In genomic region chrX:38627683-38628082, GRCh38 we compare ENCODE assay signal across 9 cellular contexts.
DNase-seq lines count a peak whose midpoint lies in the region; ATAC-seq and TF ChIP-seq lines count a peak whose summit lies in the region.
"Had no signal": no experiment of that assay in that cellular context is flagged by ENCODE, and none has a peak within 500 bp of the region (broad histone marks: within the 10 kb centered on the region; RNA-seq: fewer than 3 reads in every experiment).

No MANE protein-coding gene starts in this region.

- H3K4me3 ChIP-seq in CD4-positive, CD25-positive, alpha-beta regulatory T cell (ENCODE audit: low read depth, low read length): no peak overlapping the region

- no peak for ATAC-seq in CD4-positive, CD25-positive, alpha-beta regulatory T cell (ENCODE audit: low read depth in 2 of 2)
- ATAC-seq in GM18858 (IDR thresholded peaks at IDR 0.05; ENCODE audit: unreplicated experiment): peak; percentile 94
- peak; percentile 68 for ATAC-seq in HG03097 (IDR thresholded peaks at IDR 0.05; ENCODE audit: low FRiP score, unreplicated experiment)

- H3K9me3 Mint-ChIP-seq in CD4-positive, CD25-positive, alpha-beta regulatory T cell: peaks cover 0 to 1% (median 0%) of the 10 kb centered on the region in 7 donors
- H3K9me3 Mint-ChIP-seq: T-cell had no signal

- no peak for TF ChIP-seq POLR2A in erythroblast (IDR thresholded peaks at IDR 0.05; ENCODE audit: low read length)

- H3K36me3 ChIP-seq in CD4-positive, CD25-positive, alpha-beta regulatory T cell (ENCODE audit: control insufficient read depth, insufficient read depth, low read length): no peaks in the 10 kb centered on the region

- H3K36me3 Mint-ChIP-seq in CD4-positive, CD25-positive, alpha-beta regulatory T cell: no peaks in the 10 kb centered on the region
- H3K36me3 Mint-ChIP-seq: T-cell had no signal

- no peaks in the 10 kb centered on the region for H3K4me1 ChIP-seq in CD4-positive, CD25-positive, alpha-beta regulatory T cell (ENCODE audit: control insufficient read depth, insufficient read depth, low read length, poor library complexity, severe bottlenecking)

- H3K27ac Mint-ChIP-seq in CD4-positive, CD25-positive, alpha-beta regulatory T cell: no peak overlapping the region
- H3K27ac Mint-ChIP-seq: T-cell had no signal

- H3K4me3 Mint-ChIP-seq in CD4-positive, CD25-positive, alpha-beta regulatory T cell: no peak overlapping the region
- H3K4me3 Mint-ChIP-seq: T-cell had no signal

- no peak overlapping the region for H3K27ac ChIP-seq in CD4-positive, CD25-positive, alpha-beta regulatory T cell (ENCODE audit: insufficient read depth, low read length, poor library complexity, severe bottlenecking)

- no peaks in the 10 kb centered on the region for H3K27me3 ChIP-seq in CD4-positive, CD25-positive, alpha-beta regulatory T cell (ENCODE audit: control insufficient read depth, insufficient read depth, low read length)

- H3K27me3 Mint-ChIP-seq in CD4-positive, CD25-positive, alpha-beta regulatory T cell: no peaks in the 10 kb centered on the region

- peak in 2 of 3 donors; percentile 2 to 55 for DNase-seq in CD4-positive, CD25-positive, alpha-beta regulatory T cell
- DNase-seq in RPMI8226: peak; percentile 58
- peak; percentile 80 to 84 for DNase-seq in erythroblast (lab: John Stamatoyannopoulos, UW)
- DNase-seq in stimulated activated CD8-positive, alpha-beta memory T cell treated with anti-CD3 and anti-CD28 coated beads, Interleukin-4, amount 100 ng/mL, for 48 hours: peak; percentile 23
- no peak for DNase-seq in C1 segment of cervical spinal cord (lab: John Stamatoyannopoulos, UW)
- no peak for DNase-seq in NCI-H510A treated with DMSO at 0.1 percent for 48 hours (lab: John Stamatoyannopoulos, UW)

- no peaks in the 10 kb centered on the region for H3K9me3 ChIP-seq in CD4-positive, CD25-positive, alpha-beta regulatory T cell (ENCODE audit: control insufficient read depth in 2 of 2, low read length in 2 of 2)

- peaks cover 0 to 3% (median 0%) of the 10 kb centered on the region in 4 donors for H3K4me1 Mint-ChIP-seq in CD4-positive, CD25-positive, alpha-beta regulatory T cell

Comparison
In these comparisons a context has a peak if more than half of its experiments do, and no peak if none do; other contexts are left out.
1. ATAC-seq: peak in GM18858 (single experiment) and HG03097 (single experiment); none in CD4-positive, CD25-positive, alpha-beta regulatory T cell (0 of 2).
2. DNase-seq: peak in CD4-positive, CD25-positive, alpha-beta regulatory T cell (2 of 3), RPMI8226 (single experiment), erythroblast (2 of 2) and stimulated activated CD8-positive, alpha-beta memory T cell treated with anti-CD3 and anti-CD28 coated beads, Interleukin-4, amount 100 ng/mL, for 48 hours (single experiment); none in C1 segment of cervical spinal cord (0 of 14) and NCI-H510A treated with DMSO at 0.1 percent for 48 hours (single experiment).